14 cellular contexts compared by ENCODE assay signal in the genomic region with DNA sequence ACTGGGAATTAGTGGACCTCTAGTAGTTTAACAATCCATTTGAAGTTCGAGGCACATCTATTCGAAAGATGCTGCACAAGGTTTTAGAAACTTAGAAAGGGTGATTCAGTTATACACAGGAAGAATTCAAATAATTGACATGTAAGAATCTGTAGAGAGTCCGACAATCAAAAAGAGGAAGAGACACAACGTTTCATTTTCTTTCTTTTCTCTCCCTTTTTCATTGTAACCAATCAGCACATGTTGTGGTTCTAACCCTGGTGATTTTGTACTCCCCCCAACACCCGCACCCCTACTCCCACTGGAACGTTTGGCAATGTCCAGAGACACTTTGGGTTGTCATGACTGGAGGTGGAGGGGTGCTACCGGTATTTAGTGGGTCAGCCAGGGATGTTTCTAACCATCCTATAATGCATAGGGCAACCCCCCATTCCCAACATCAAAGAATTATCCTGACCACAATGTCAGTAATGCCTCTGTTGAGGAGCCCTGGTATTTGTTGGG. TPM values are rescaled to one million over a fixed set of nuclear protein-coding genes. Genes with fewer than 3 reads are reported as not detected.
DNase-seq lines count a peak whose midpoint lies in the region; ATAC-seq and TF ChIP-seq lines count a peak whose summit lies in the region.
"Had no signal": no experiment of that assay in that cellular context is flagged by ENCODE, and none has a peak within 500 bp of the region (broad histone marks: within the 10 kb centered on the region; RNA-seq: fewer than 3 reads in every experiment).

No MANE protein-coding gene starts in this region.

- H3K18ac ChIP-seq in IMR-90 (ENCODE audit: low read depth, low read length), result peak overlapping the region; percentile 89

- H3K4me1 ChIP-seq in IMR-90 (ENCODE audit: control insufficient read depth, insufficient read depth, low read length) (peaks cover 6% of the 10 kb centered on the region), gastroesophageal sphincter (peaks cover 3 to 52% (median 4%) of the 10 kb centered on the region in 3 donors), skeletal muscle tissue (ENCODE audit: control insufficient read depth in 3 of 3, insufficient read depth in 3 of 3, low read length in 3 of 3) (peaks cover 15 to 34% (median 31%) of the 10 kb centered on the region in 3 donors), Peyer's patch (peaks cover 0 to 9% (median 2%) of the 10 kb centered on the region in 4 donors)

- DNase-seq in IMR-90 (no peak), SK-N-MC (ENCODE audit: low read depth, low spot score) (no peak), Peyer's patch (no peak), T-helper 9 cell (no peak), NCI-H187 (lab: John Stamatoyannopoulos, UW) (no peak)
- DNase-seq in activated CD4-positive, alpha-beta T cell treated with anti-CD3 and anti-CD28 coated beads, Interleukin-2, amount 50 U/mL, for 4 hours, result no peak
- DNase-seq: activated CD4-positive, alpha-beta T cell treated with anti-CD3 and anti-CD28 coated beads for 48 hours; activated naive CD4-positive, alpha-beta T cell treated with anti-CD3 and anti-CD28 coated beads, Interleukin-2, amount 50 U/mL, for 16 hours; DMS 273 treated with DMSO at 0.1 percent for 48 hours; effector CD4-positive, alpha-beta T cell; NCI-H1436 treated with DMSO at 0.1 percent for 48 hours; stimulated activated CD4-positive, alpha-beta T cell treated with anti-CD3 and anti-CD28 coated beads, Interleukin-2, amount 100 ng/mL, for 48 hours had no signal

- no peak for ATAC-seq in IMR-90 (ENCODE audit: low read depth)
- ATAC-seq in gastroesophageal sphincter, result no peak

- H3K36me3 ChIP-seq in IMR-90 (ENCODE audit: control insufficient read depth, insufficient read depth, low read length) (no peaks in the 10 kb centered on the region; the same call in 1 of the 2 replicates), SK-N-MC (ENCODE audit: insufficient read depth, low read length) (peaks cover 2% of the 10 kb centered on the region; the same call in 1 of the 2 replicates), gastroesophageal sphincter (no peaks in the 10 kb centered on the region), skeletal muscle tissue (ENCODE audit: control insufficient read depth in 3 of 3, insufficient read depth in 3 of 3, low read length in 3 of 3) (no peaks in the 10 kb centered on the region), Peyer's patch (no peaks in the 10 kb centered on the region)

- H3K27me3 ChIP-seq in IMR-90 (ENCODE audit: control insufficient read depth, insufficient read depth, low read length) (no peaks in the 10 kb centered on the region), gastroesophageal sphincter (no peaks in the 10 kb centered on the region), skeletal muscle tissue (ENCODE audit: control insufficient read depth in 3 of 3, insufficient read depth in 3 of 3, low read length in 3 of 3) (no peaks in the 10 kb centered on the region), Peyer's patch (peaks cover 0 to 8% of the 10 kb centered on the region in 2 donors)

- H3K9me3 ChIP-seq in IMR-90 (ENCODE audit: control insufficient read depth, insufficient read depth, low read length) (no peaks in the 10 kb centered on the region), SK-N-MC (ENCODE audit: low read depth, low read length) (no peaks in the 10 kb centered on the region), gastroesophageal sphincter (no peaks in the 10 kb centered on the region), skeletal muscle tissue (ENCODE audit: control insufficient read depth in 3 of 3, low read length in 3 of 3) (no peaks in the 10 kb centered on the region), Peyer's patch (no peaks in the 10 kb centered on the region)

- TF ChIP-seq CTCF in IMR-90 (conservative IDR thresholded peaks at IDR 0.05; ENCODE audit: low read depth, low read length) (no peak), gastroesophageal sphincter (IDR thresholded peaks at IDR 0.05) (no peak), Peyer's patch (IDR thresholded peaks at IDR 0.05) (no peak)

- no peak overlapping the region for H2AFZ ChIP-seq in IMR-90 (replicated peaks; ENCODE audit: low read length, poor library complexity)

- no peak for TF ChIP-seq EP300 in gastroesophageal sphincter (IDR thresholded peaks at IDR 0.05)

- H2AK9ac ChIP-seq in IMR-90 (replicated peaks; ENCODE audit: low read depth, low read length, poor library complexity), result peak overlapping the region; percentile 46

- BruUV-seq in IMR-90 (replicated peaks; lab: Mats Ljungman, UMichigan), result no TSS peak

- peak overlapping the region; percentile 57; the same call in 2 of the 3 replicates for H2BK15ac ChIP-seq in IMR-90 (ENCODE audit: low read depth, low read length)

- peak overlapping the region; percentile 94 for H2BK5ac ChIP-seq in IMR-90 (ENCODE audit: low read depth, low read length, poor library complexity, severe bottlenecking)

- H2AK5ac ChIP-seq in IMR-90 (ENCODE audit: low read depth, low read length), result peak overlapping the region; percentile 38; the same call in 1 of the 2 replicates

- H3K14ac ChIP-seq in IMR-90 (replicated peaks; ENCODE audit: low read depth, low read length), result peak overlapping the region; percentile 44; the same call in 1 of the 2 replicates

- H3K4me3 ChIP-seq in IMR-90 (ENCODE audit: insufficient read depth, low read depth, low read length), result peak overlapping the region; percentile 17; the same call in 1 of the 2 replicates
- peak overlapping the region; percentile 76; the same call in 1 of the 2 replicates for H3K4me3 ChIP-seq in SK-N-MC
- peak overlapping the region in 1 of 2 donors; percentile 77 for H3K4me3 ChIP-seq in gastroesophageal sphincter
- peak overlapping the region; percentile 46 to 95 (median 83) for H3K4me3 ChIP-seq in skeletal muscle tissue (ENCODE audit: low read length in 3 of 3)
- H3K4me3 ChIP-seq in Peyer's patch, result no peak overlapping the region

- H3K27ac ChIP-seq in IMR-90 (ENCODE audit: insufficient read depth, low read length), result peak overlapping the region; percentile 73
- peak overlapping the region; percentile 98 for H3K27ac ChIP-seq in SK-N-MC
- peak overlapping the region in 3 of 4 donors; percentile 74 to 87 (median 80) for H3K27ac ChIP-seq in gastroesophageal sphincter
- H3K27ac ChIP-seq in skeletal muscle tissue (ENCODE audit: low read depth, low read length), result peak overlapping the region; percentile 95
- H3K27ac ChIP-seq in Peyer's patch, result peak overlapping the region in 1 of 4 donors; percentile 50

- H4K20me1 ChIP-seq in IMR-90 (ENCODE audit: insufficient read depth, low read length), result no peaks in the 10 kb centered on the region

- peak overlapping the region; percentile 33 for H2BK20ac ChIP-seq in IMR-90 (ENCODE audit: low read depth, low read length)

- peaks cover 7% of the 10 kb centered on the region; the same call in 1 of the 2 replicates for H3K9me1 ChIP-seq in IMR-90 (ENCODE audit: insufficient read depth, low read length)

- WGBS in IMR-90 (ENCODE audit: extremely low coverage in 2 of 2, insufficient read length in 1 of 2), 2 experiments, result no CpG with 5 or more reads among the region's 7 CpGs
- 49 to 61% methylated on average over 7 of the region's 7 CpGs for WGBS in gastroesophageal sphincter (ENCODE audit: low coverage in 1 of 2), 2 donors

- TF ChIP-seq POLR2A in IMR-90 (IDR thresholded peaks at IDR 0.05; ENCODE audit: low read depth, low read length), result no peak
- no peak for TF ChIP-seq POLR2A in gastroesophageal sphincter (IDR thresholded peaks at IDR 0.05)
- TF ChIP-seq POLR2A in Peyer's patch (IDR thresholded peaks at IDR 0.05), result no peak

- POLR2A ChIA-PET in IMR-90 (lab: Charles Lee; ENCODE audit: unreplicated experiment), result no interaction called here

- H4K8ac ChIP-seq in IMR-90 (ENCODE audit: low read depth in 2 of 2, low read length in 2 of 2), result peak overlapping the region; percentile 1 to 37; a peak in 2 of 4 replicates

- peak overlapping the region; percentile 93 for H3K4ac ChIP-seq in IMR-90 (ENCODE audit: low read depth, low read length)

- dilution Hi-C loops in IMR-90 (cut with HindIII; ENCODE audit: low sequenced_read_pairs, unreplicated experiment), result no loop called here

- peak overlapping the region; percentile 84 for H4K5ac ChIP-seq in IMR-90 (ENCODE audit: low read depth, low read length)

- intact Hi-C loops in IMR-90 (cut with micrococcal nuclease), result loop anchor here (2.0 kb wide), 1 partner anchor 131 kb away; no protein-coding TSS in a partner anchor

- H3K9ac ChIP-seq in IMR-90 (ENCODE audit: low read depth, low read length) (peak overlapping the region; percentile 23; the same call in 1 of the 2 replicates), SK-N-MC (ENCODE audit: insufficient read length) (no peak overlapping the region), skeletal muscle tissue (ENCODE audit: low read depth in 1 of 3, low read length in 3 of 3) (peak overlapping the region; percentile 47 to 88 (median 63))

- in situ Hi-C loops in IMR-90 (cut with MboI; ENCODE audit: low sequenced_read_pairs), result no loop called here

- peak overlapping the region; percentile 47; the same call in 1 of the 2 replicates for H3K56ac ChIP-seq in IMR-90 (ENCODE audit: extremely low read depth, insufficient read depth, low read length)

- peak overlapping the region; percentile 58 for H3K23ac ChIP-seq in IMR-90 (ENCODE audit: low read depth, low read length)

- CTCF ChIA-PET in IMR-90 (lab: Yijun Ruan, JAX), result no interaction called here

- TF ChIP-seq RAD21 in IMR-90 (IDR thresholded peaks at IDR 0.05; ENCODE audit: low read length), result no peak

- peak overlapping the region; percentile 77 for H2BK120ac ChIP-seq in IMR-90 (ENCODE audit: low read depth, low read length)

- peak overlapping the region; percentile 74 for H4K91ac ChIP-seq in IMR-90 (ENCODE audit: insufficient read depth, low read depth, low read length)

- peak overlapping the region; percentile 84 for H3K4me2 ChIP-seq in IMR-90 (ENCODE audit: low read depth, low read length)

- H3K79me1 ChIP-seq in IMR-90 (ENCODE audit: low read depth in 1 of 2, low read length in 2 of 2), result peaks cover 13 to 25% of the 10 kb centered on the region in 2 experiments

TF ChIP-seq in IMR-90, 13 proteins besides CTCF, POLR2A, EP300 and RAD21:
- no peak for TF ChIP-seq RCOR1 (IDR thresholded peaks at IDR 0.05; ENCODE audit: insufficient replicate concordance, low read length)
- no peak for TF ChIP-seq FOS (IDR thresholded peaks at IDR 0.05; ENCODE audit: low read depth, low read length)

RNA-seq across cellular contexts. Expression of a gene that starts 4.9 kb away (rescaled TPM):
- total RNA-seq in IMR-90 (2012; rRNA removed), result 3.8 and 5.3 TPM in 2 replicates
- 2.3 and 3.7 TPM in 2 replicates for polyA plus RNA-seq in IMR-90 (2012; rRNA removed)
- 0.87 and 1.2 TPM in 2 replicates for polyA plus RNA-seq in IMR-90 (2012; cell fraction: cytosol; rRNA removed)
- 0.58 and 2.9 TPM in 2 replicates for polyA plus RNA-seq in IMR-90 (2012; cell fraction: nucleus; rRNA removed; ENCODE audit: low replicate concordance)
- total RNA-seq in gastroesophageal sphincter, result 1 to 10 TPM; 3.3 to 9.4 (median 6.8) TPM
- 50.6 TPM for total RNA-seq in skeletal muscle tissue
- 1 to 10 TPM in 1 of 4 donors, under 1 TPM in 2, not detected in 1; 0.28 to 1.7 (median 0.54) TPM for total RNA-seq in Peyer's patch

Comparison
In these comparisons a context has a peak if more than half of its experiments do, and no peak if none do; other contexts are left out.
1. H3K4me3 ChIP-seq: peak in IMR-90 (single experiment), SK-N-MC (single experiment) and skeletal muscle tissue (3 of 3); none in Peyer's patch (0 of 4).